31 cellular contexts compared by ENCODE assay signal in genomic region chr14:22399776-22400175, GRCh38.
"Had no signal": no experiment of that assay in that cellular context is flagged by ENCODE, and none has a peak within 500 bp of the region (broad histone marks: within the 10 kb centered on the region; RNA-seq: fewer than 3 reads in every experiment).

No MANE protein-coding gene starts in this region.

- ATAC-seq: activated CD8-positive, alpha-beta T cell treated with anti-CD3 and anti-CD28 coated beads for 36 hours; activated naive CD4-positive, alpha-beta T cell treated with anti-CD3 and anti-CD28 coated beads, Interleukin-2, amount 50 U/mL, for 72 hours; activated T-cell treated with anti-CD3 and anti-CD28 coated beads, Interleukin-2, amount 50 U/mL, for 72 hours; body of pancreas; effector memory CD8-positive, alpha-beta T cell; foreskin keratinocyte; gastrocnemius medialis; T-helper 17 cell; WTC11 had no signal

- H3K27me3 ChIP-seq: body of pancreas, esophagus muscularis mucosa, gastrocnemius medialis had no signal

- DNase-seq: activated CD4-positive, alpha-beta T cell treated with anti-CD3 and anti-CD28 coated beads for 48 hours; activated CD4-positive, alpha-beta T cell treated with anti-CD3 and anti-CD28 coated beads, Interleukin-2, amount 50 U/mL, for 1 hour; activated CD4-positive, alpha-beta T cell treated with anti-CD3 and anti-CD28 coated beads, Interleukin-2, amount 50 U/mL, for 48 hours; activated CD8-positive, alpha-beta memory T cell treated with anti-CD3 and anti-CD28 coated beads for 24 hours; activated CD8-positive, alpha-beta T cell treated with anti-CD3 and anti-CD28 coated beads for 36 hours; activated gamma-delta T cell; activated naive CD4-positive, alpha-beta T cell; activated naive CD4-positive, alpha-beta T cell treated with anti-CD3 and anti-CD28 coated beads, Interleukin-2, amount 10 ng/mL, durations not matched to agents 7 days and 5 days; activated naive CD8-positive, alpha-beta T cell treated with anti-CD3 and anti-CD28 coated beads, Interleukin-2, amount 10 ng/mL, durations not matched to agents 7 days and 5 days; activated T-cell treated with anti-CD3 and anti-CD28 coated beads for 4 hours; activated T-cell treated with anti-CD3 and anti-CD28 coated beads, Interleukin-2, amount 50 U/mL, for 24 hours; activated T-cell treated with anti-CD3 and anti-CD28 coated beads, Interleukin-2, amount 50 U/mL, for 72 hours; amniotic stem cell; anterior cingulate cortex; body of pancreas; caudate nucleus; cortex of kidney; dermis blood vessel endothelial cell; effector CD4-positive, alpha-beta T cell; effector memory CD8-positive, alpha-beta T cell; erythroblast; foreskin keratinocyte; gastrocnemius medialis; glutamatergic neuron; T-helper 1 cell; T-helper 17 cell; T1000 had no signal

- H3K4me3 ChIP-seq: body of pancreas, esophagus muscularis mucosa, gastrocnemius medialis had no signal

- H3K27ac ChIP-seq: body of pancreas, foreskin keratinocyte, VCaP had no signal

- H3K4me1 ChIP-seq: body of pancreas, foreskin keratinocyte, gastrocnemius medialis had no signal

- H3K9me3 ChIP-seq: body of pancreas, esophagus muscularis mucosa, gastrocnemius medialis had no signal

- H3K36me3 ChIP-seq: esophagus muscularis mucosa, gastrocnemius medialis had no signal
